In genomic region chr20:10476319-10476724, GRCh38 we compare ENCODE assay signal across 1 cellular context.
TF ChIP-seq lines count a peak whose summit lies in the region.

No MANE protein-coding gene starts in this region.

TF ChIP-seq in HepG2, 621 proteins besides CTCF, POLR2A, EP300 and RAD21:
- TF ChIP-seq MAFK (conservative IDR thresholded peaks at IDR 0.05 in 1 of 2, IDR thresholded peaks at IDR 0.05 in 1 of 2; ENCODE audit: low read length in 2 of 2) (peak in 1 of 2 experiments; percentile 36; a peak in 1 of 4 replicates), NONO (IDR thresholded peaks at IDR 0.05) (no peak), NONO (CRISPR knock-in tag; conservative IDR thresholded peaks at IDR 0.05) (no peak), MAFF (IDR thresholded peaks at IDR 0.05; ENCODE audit: low read depth, low read length) (peak; percentile 41; the same call in 1 of the 2 replicates), NFE2L2 (IDR thresholded peaks at IDR 0.05; ENCODE audit: low read length) (0 out of 2 replicates have a peak, but pooled peaks have one; percentile 1)
